1 cellular context compared by ENCODE assay signal in the genomic region with DNA sequence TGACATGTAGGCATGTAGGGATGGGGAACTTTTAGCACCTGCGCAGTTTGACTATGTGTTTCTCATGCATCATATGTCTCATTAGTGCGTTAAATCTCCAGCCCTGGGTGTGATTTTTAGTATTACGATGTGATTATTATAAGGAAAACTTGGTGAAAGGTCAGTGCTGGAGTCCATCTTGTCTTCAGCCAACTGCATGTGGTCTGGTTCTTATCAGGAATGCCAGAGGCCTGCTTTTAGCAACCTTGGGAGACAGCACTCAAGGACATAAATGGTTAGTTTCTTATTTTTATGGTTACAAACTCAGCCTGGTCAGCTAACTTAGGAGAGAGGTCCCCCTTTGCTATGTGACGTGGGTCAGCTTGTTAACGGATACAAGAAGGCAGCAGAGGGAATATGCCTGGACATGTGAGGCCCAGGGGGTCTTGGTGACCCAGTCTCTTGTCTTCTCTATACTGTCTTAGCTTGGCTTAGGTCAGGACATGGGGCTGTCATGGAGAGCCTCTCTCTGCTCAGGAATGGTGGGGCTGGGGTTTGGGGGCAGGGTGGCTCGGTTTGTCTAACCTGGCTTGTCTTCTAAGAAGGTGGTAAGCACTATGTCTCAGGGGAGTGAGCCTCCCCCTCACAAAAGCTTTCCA.
TF ChIP-seq lines count a peak whose summit lies in the region.

No MANE protein-coding gene starts in this region.

TF ChIP-seq in IMR-90, 13 proteins besides CTCF, POLR2A, EP300 and RAD21:
- TF ChIP-seq MAZ (IDR thresholded peaks at IDR 0.05; ENCODE audit: borderline replicate concordance, low read depth, low read length) (no peak), MAFK (IDR thresholded peaks at IDR 0.05; ENCODE audit: low read depth, low read length) (no peak), NFE2L2 (IDR thresholded peaks at IDR 0.05; ENCODE audit: low read depth, low read length) (no peak), SMC3 (IDR thresholded peaks at IDR 0.05; ENCODE audit: low read depth, low read length) (no peak), CEBPB (IDR thresholded peaks at IDR 0.05; ENCODE audit: low read depth, low read length) (no peak), CHD1 (IDR thresholded peaks at IDR 0.05; ENCODE audit: low read depth, low read length) (no peak)
